Comparison of ENCODE assay signal across 10 cellular contexts in genomic region chr13:110506859-110507566, GRCh38. TPM values are rescaled to one million over a fixed set of nuclear protein-coding genes. Genes with fewer than 3 reads are reported as not detected.
DNase-seq lines count a peak whose midpoint lies in the region; FAIRE-seq and TF ChIP-seq lines count a peak whose summit lies in the region.
"Had no signal": no experiment of that assay in that cellular context is flagged by ENCODE, and none has a peak within 500 bp of the region (broad histone marks: within the 10 kb centered on the region; RNA-seq: fewer than 3 reads in every experiment).

No MANE protein-coding gene starts in this region.

- no peak for TF ChIP-seq POLR2A in stomach (IDR thresholded peaks at IDR 0.05)

- H3K36me3 ChIP-seq in mammary epithelial cell (ENCODE audit: insufficient read depth, low read length) = peaks cover 12% of the 10 kb centered on the region
- H3K36me3 ChIP-seq in kidney (ENCODE audit: control insufficient read depth in 1 of 2, insufficient read depth in 2 of 2, low read length in 2 of 2) = peaks cover 22 to 42% of the 10 kb centered on the region in 2 donors
- H3K36me3 ChIP-seq in stomach = peaks cover 33 to 90% (median 87%) of the 10 kb centered on the region in 4 donors

- peak; percentile 86 for DNase-seq in LNCaP clone FGC (ENCODE audit: low read depth)
- peak; percentile 13 for DNase-seq in mammary epithelial cell
- DNase-seq in kidney = peak; percentile 85
- peak; percentile 94 for DNase-seq in stomach
- DNase-seq in Ammon's horn (ENCODE audit: low spot score) = no peak
- DNase-seq in cerebellar nuclear complex (lab: John Stamatoyannopoulos, UW) = no peak
- DNase-seq in RKO (ENCODE audit: low spot score) = no peak
- DNase-seq in foreskin melanocyte = no peak
- DNase-seq: activated CD4-positive, CD25-positive, alpha-beta regulatory T cell; NCI-H524 treated with DMSO at 0.1 percent for 48 hours had no signal

- TF ChIP-seq CTCF in LNCaP clone FGC (IDR thresholded peaks at IDR 0.05; ENCODE audit: control insufficient read depth, extremely low read depth, insufficient read depth) (no peak), mammary epithelial cell (conservative IDR thresholded peaks at IDR 0.05 in 1 of 2, IDR thresholded peaks at IDR 0.05 in 1 of 2; ENCODE audit: extremely low read depth in 1 of 2, insufficient read depth in 1 of 2, low read depth in 1 of 2, low read length in 2 of 2) (no peak), kidney (IDR thresholded peaks at IDR 0.05; ENCODE audit: borderline replicate concordance, extremely low read depth, insufficient read depth) (no peak), stomach (IDR thresholded peaks at IDR 0.05) (no peak)

- no peak overlapping the region for H2AFZ ChIP-seq in mammary epithelial cell (ENCODE audit: low read depth, low read length)

- H3K27me3 ChIP-seq in mammary epithelial cell (ENCODE audit: insufficient read depth, low read length) = no peaks in the 10 kb centered on the region
- no peaks in the 10 kb centered on the region for H3K27me3 ChIP-seq in stomach

- CTCF ChIA-PET in mammary epithelial cell (lab: Charles Lee; ENCODE audit: low non-redundant PET) = no interaction called here

- BruUV-seq in mammary epithelial cell (replicated peaks; lab: Mats Ljungman, UMichigan) = no TSS peak

- H3K4me1 ChIP-seq in mammary epithelial cell (ENCODE audit: insufficient read depth, low read length) (no peaks in the 10 kb centered on the region), kidney (ENCODE audit: control insufficient read depth in 1 of 2, insufficient read depth in 1 of 2, low read depth in 1 of 2, low read length in 2 of 2) (peaks cover 27 to 31% of the 10 kb centered on the region in 2 donors), stomach (peaks cover 32 to 71% (median 46%) of the 10 kb centered on the region in 4 donors)

- WGBS in mammary epithelial cell (ENCODE audit: low coverage, missing lambda C conversion rate) = 42% methylated on average over 14 of the region's 17 CpGs
- 27 to 57% (median 35%) methylated on average over 17 of the region's 17 CpGs for WGBS in stomach, 5 donors

- H3K27ac ChIP-seq in mammary epithelial cell (ENCODE audit: insufficient read depth, low read depth, low read length) (no peak overlapping the region), kidney (ENCODE audit: low read depth in 2 of 2, low read length in 2 of 2) (peak overlapping the region; percentile 90 to 95), stomach (peak overlapping the region; percentile 85 to 94 (median 89))

- intact Hi-C loops in mammary epithelial cell (cut with micrococcal nuclease) = no loop called here
- intact Hi-C loops in kidney (cut with DNase I) = no loop called here
- intact Hi-C loops in stomach (cut with DNase I; ENCODE audit: low total_unique reads) = no loop called here

- no peaks in the 10 kb centered on the region for H3K9me3 ChIP-seq in mammary epithelial cell (replicated peaks; ENCODE audit: insufficient read depth, low read length)
- H3K9me3 ChIP-seq in kidney (ENCODE audit: control insufficient read depth in 1 of 2, low read length in 2 of 2) = no peaks in the 10 kb centered on the region
- no peaks in the 10 kb centered on the region for H3K9me3 ChIP-seq in stomach

- dilution Hi-C loops in mammary epithelial cell (cut with HindIII; ENCODE audit: low sequenced_read_pairs) = no loop called here

- in situ Hi-C loops in mammary epithelial cell (cut with MboI; ENCODE audit: low sequenced_read_pairs in 2 of 2) = no loop called here

- H4K20me1 ChIP-seq in mammary epithelial cell (ENCODE audit: insufficient read depth, low read length) = no peaks in the 10 kb centered on the region

- no peak overlapping the region for H3K4me2 ChIP-seq in mammary epithelial cell (ENCODE audit: insufficient read depth, low read depth, low read length)

- no peak for FAIRE-seq in kidney (lab: Jason Lieb, UNC)

- H3K4me3 ChIP-seq in LNCaP clone FGC (ENCODE audit: low read depth, low read length) (peak overlapping the region; percentile 18; the same call in 1 of the 2 replicates), mammary epithelial cell (replicated peaks in 1 of 3; ENCODE audit: insufficient read depth in 1 of 3, low read depth in 2 of 3, low read length in 3 of 3) (no peak overlapping the region), kidney (ENCODE audit: low read length in 2 of 2) (peak overlapping the region in 1 of 2 donors; percentile 24), stomach (no peak overlapping the region)

- H3K9ac ChIP-seq in mammary epithelial cell (ENCODE audit: insufficient read depth, low read length) (no peak overlapping the region), kidney (ENCODE audit: low read length in 2 of 2) (peak overlapping the region in 1 of 2 donors; percentile 86)

- TF ChIP-seq EP300 in stomach (IDR thresholded peaks at IDR 0.05) = peak; percentile 51

- no peaks in the 10 kb centered on the region for H3K79me2 ChIP-seq in mammary epithelial cell (ENCODE audit: insufficient read depth, low read length)

RNA-seq across cellular contexts. Expression of gene RAB20, which starts 54.5 kb away (rescaled TPM):
- total RNA-seq in mammary epithelial cell = 1 to 10 TPM; 5.5 to 6.1 TPM
- 9.7 TPM for polyA plus RNA-seq in mammary epithelial cell
- polyA minus RNA-seq in mammary epithelial cell = 21.6 TPM
- total RNA-seq in kidney = 33.6 TPM
- 47.7 TPM for polyA plus RNA-seq in kidney (ENCODE audit: insufficient read depth, low read depth, low replicate concordance)
- total RNA-seq in stomach = 10 to 100 TPM; 11.7 to 44.6 (median 20.0) TPM
- 10 to 100 TPM; 25.5 to 41.8 (median 36.0) TPM for polyA plus RNA-seq in stomach

Comparison
In these comparisons a context has a peak if more than half of its experiments do, and no peak if none do; other contexts are left out.
1. DNase-seq: peak in LNCaP clone FGC (single experiment), mammary epithelial cell (single experiment), kidney (single experiment) and stomach (single experiment); none in Ammon's horn (single experiment), cerebellar nuclear complex (0 of 2), RKO (single experiment) and foreskin melanocyte (single experiment).